ENCODE assay signal across 8 cellular contexts in genomic region chr10:63515002-63515763, GRCh38. TPM values are rescaled to one million over a fixed set of nuclear protein-coding genes. Genes with fewer than 3 reads are reported as not detected.
DNase-seq lines count a peak whose midpoint lies in the region; ATAC-seq and TF ChIP-seq lines count a peak whose summit lies in the region.

No MANE protein-coding gene starts in this region.

- H3K27me3 Mint-ChIP-seq in activated naive CD4-positive, alpha-beta T cell treated with anti-CD3 and anti-CD28 coated beads for 36 hours (ENCODE audit: low read depth), result no peaks in the 10 kb centered on the region
- H3K27me3 Mint-ChIP-seq in T-helper 2 cell treated with Interferon-gamma antibody and Interleukin-4, amounts not matched to agents 5 μg/mL and 100 μg/mL, for 36 hours (ENCODE audit: low read depth), result peaks cover 3% of the 10 kb centered on the region

- no peak overlapping the region for H3K4me3 Mint-ChIP-seq in activated naive CD4-positive, alpha-beta T cell treated with anti-CD3 and anti-CD28 coated beads for 36 hours
- H3K4me3 Mint-ChIP-seq in T-helper 2 cell treated with Interferon-gamma antibody and Interleukin-4, amounts not matched to agents 5 μg/mL and 100 μg/mL, for 36 hours, result peak overlapping the region; percentile 64

- H3K36me3 Mint-ChIP-seq in activated naive CD4-positive, alpha-beta T cell treated with anti-CD3 and anti-CD28 coated beads for 36 hours (ENCODE audit: low read depth), result peaks cover 11% of the 10 kb centered on the region
- peaks cover 23% of the 10 kb centered on the region for H3K36me3 Mint-ChIP-seq in T-helper 2 cell treated with Interferon-gamma antibody and Interleukin-4, amounts not matched to agents 5 μg/mL and 100 μg/mL, for 36 hours (ENCODE audit: low read depth)

- H3K27ac Mint-ChIP-seq in activated naive CD4-positive, alpha-beta T cell treated with anti-CD3 and anti-CD28 coated beads for 36 hours, result no peak overlapping the region
- H3K27ac Mint-ChIP-seq in T-helper 2 cell treated with Interferon-gamma antibody and Interleukin-4, amounts not matched to agents 5 μg/mL and 100 μg/mL, for 36 hours, result peak overlapping the region; percentile 65

- CTCF ChIA-PET in activated naive CD4-positive, alpha-beta T cell treated with anti-CD3 and anti-CD28 coated beads for 36 hours (lab: Charles Lee), result interaction anchor here (0.7 to 1.3 kb wide), 5 partner anchors 12 to 263 kb away, joined by 3 to 5 read pairs (median 3); no protein-coding TSS in a partner anchor

- no peak for TF ChIP-seq CTCF in fibroblast of pulmonary artery (IDR thresholded peaks at IDR 0.05; ENCODE audit: low read length, missing control alignments)
- no peak for TF ChIP-seq CTCF in GM13977 (IDR thresholded peaks at IDR 0.05; ENCODE audit: extremely low read depth, insufficient read depth, missing control alignments)

- peak overlapping the region; percentile 16 for H3K4me3 ChIP-seq in fibroblast of pulmonary artery (replicated peaks; ENCODE audit: low read depth, low read length)

- in situ Hi-C loops in GM13977 (cut with MboI; ENCODE audit: low pct_unique_long_range_greater_than_20kb, low sequenced_read_pairs, unreplicated experiment), result no loop called here

- ATAC-seq in stimulated activated naive CD8-positive, alpha-beta T cell treated with anti-CD3 and anti-CD28 coated beads, Interleukin-15, Interleukin-2, amounts not matched to agents 100 U/mL and 50 U/mL, for 24 hours, result peak; percentile 89
- no peak for ATAC-seq in GM19035 (IDR thresholded peaks at IDR 0.05; ENCODE audit: unreplicated experiment)

- intact Hi-C loops in activated naive CD4-positive, alpha-beta T cell treated with anti-CD3 and anti-CD28 coated beads for 36 hours (cut with micrococcal nuclease), result no loop called here

- H3K4me1 Mint-ChIP-seq in activated naive CD4-positive, alpha-beta T cell treated with anti-CD3 and anti-CD28 coated beads for 36 hours (ENCODE audit: low read depth), result peaks cover 67% of the 10 kb centered on the region
- peaks cover 42% of the 10 kb centered on the region for H3K4me1 Mint-ChIP-seq in T-helper 2 cell treated with Interferon-gamma antibody and Interleukin-4, amounts not matched to agents 5 μg/mL and 100 μg/mL, for 36 hours (ENCODE audit: low read depth)

- peak; percentile 23 for DNase-seq in activated naive CD4-positive, alpha-beta T cell treated with anti-CD3 and anti-CD28 coated beads for 36 hours
- DNase-seq in activated naive CD4-positive, alpha-beta T cell (lab: John Stamatoyannopoulos, UW), result no peak
- DNase-seq in T-helper 2 cell treated with Interferon-gamma antibody and Interleukin-4, amounts not matched to agents 5 μg/mL and 100 μg/mL, for 36 hours (ENCODE audit: low spot score), result peak; percentile 63
- peak; percentile 81 for DNase-seq in fibroblast of pulmonary artery (ENCODE audit: low read depth)
- peak; percentile 10 for DNase-seq in stimulated activated naive CD8-positive, alpha-beta T cell treated with anti-CD3 and anti-CD28 coated beads, Interleukin-15, Interleukin-2, amounts not matched to agents 100 U/mL and 50 U/mL, for 24 hours
- DNase-seq in GM13977 (ENCODE audit: low spot score), result no peak
- DNase-seq in SKM-1 (lab: John Stamatoyannopoulos, UW; ENCODE audit: unreplicated experiment), result no peak

- peaks cover 9% of the 10 kb centered on the region for H3K9me3 Mint-ChIP-seq in activated naive CD4-positive, alpha-beta T cell treated with anti-CD3 and anti-CD28 coated beads for 36 hours
- peaks cover 13% of the 10 kb centered on the region for H3K9me3 Mint-ChIP-seq in T-helper 2 cell treated with Interferon-gamma antibody and Interleukin-4, amounts not matched to agents 5 μg/mL and 100 μg/mL, for 36 hours

RNA-seq across cellular contexts. Expression of gene REEP3, which starts 6.0 kb away (rescaled TPM):
- 10 to 100 TPM; 11.2 to 11.9 TPM for total RNA-seq in activated naive CD4-positive, alpha-beta T cell treated with anti-CD3 and anti-CD28 coated beads for 36 hours

RNA-seq across cellular contexts. Expression of gene JMJD1C, which starts 49.4 kb away (rescaled TPM):
- total RNA-seq in activated naive CD4-positive, alpha-beta T cell treated with anti-CD3 and anti-CD28 coated beads for 36 hours, result 10 to 100 TPM; 54.1 to 56.6 TPM

Comparison
In these comparisons a context has a peak if more than half of its experiments do, and no peak if none do; other contexts are left out.
1. DNase-seq: peak in activated naive CD4-positive, alpha-beta T cell treated with anti-CD3 and anti-CD28 coated beads for 36 hours (single experiment), T-helper 2 cell treated with Interferon-gamma antibody and Interleukin-4, amounts not matched to agents 5 μg/mL and 100 μg/mL, for 36 hours (single experiment), fibroblast of pulmonary artery (single experiment) and stimulated activated naive CD8-positive, alpha-beta T cell treated with anti-CD3 and anti-CD28 coated beads, Interleukin-15, Interleukin-2, amounts not matched to agents 100 U/mL and 50 U/mL, for 24 hours (single experiment); none in activated naive CD4-positive, alpha-beta T cell (0 of 4), GM13977 (single experiment) and SKM-1 (single experiment).